Comparison of ENCODE assay signal across 12 cellular contexts in the genomic region with DNA sequence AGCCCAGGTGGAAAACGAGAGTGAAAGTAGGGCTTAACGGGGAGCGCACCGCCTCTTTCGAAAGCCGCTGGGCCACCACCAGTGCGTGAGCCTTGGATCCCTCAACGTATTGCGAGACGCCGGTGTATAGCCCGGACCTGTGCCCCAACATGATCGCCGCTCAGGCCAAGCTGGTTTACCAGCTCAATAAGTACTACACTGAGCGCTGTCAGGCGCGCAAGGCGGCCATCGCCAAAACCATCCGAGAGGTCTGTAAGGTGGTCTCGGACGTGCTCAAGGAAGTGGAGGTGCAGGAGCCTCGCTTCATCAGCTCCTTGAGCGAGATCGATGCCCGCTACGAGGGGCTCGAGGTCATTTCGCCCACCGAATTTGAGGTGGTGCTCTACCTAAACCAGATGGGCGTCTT. TPM values are rescaled to one million over a fixed set of nuclear protein-coding genes. Genes with fewer than 3 reads are reported as not detected.
DNase-seq lines count a peak whose midpoint lies in the region; ATAC-seq, FAIRE-seq and TF ChIP-seq lines count a peak whose summit lies in the region.
"Had no signal": no experiment of that assay in that cellular context is flagged by ENCODE, and none has a peak within 500 bp of the region (broad histone marks: within the 10 kb centered on the region; RNA-seq: fewer than 3 reads in every experiment).

No MANE protein-coding gene starts in this region.

- dilution Hi-C loops in IMR-90 (cut with HindIII; ENCODE audit: low sequenced_read_pairs, unreplicated experiment) = no loop called here

- no TSS peak for BruUV-seq in IMR-90 (replicated peaks; lab: Mats Ljungman, UMichigan)

- peaks cover 13% of the 10 kb centered on the region for H3K36me3 Mint-ChIP-seq in T-helper 17 cell (ENCODE audit: low read depth)

- POLR2A ChIA-PET in IMR-90 (lab: Charles Lee; ENCODE audit: unreplicated experiment) = no interaction called here

- no peak for TF ChIP-seq EP300 in suprapubic skin (IDR thresholded peaks at IDR 0.05)

- in situ Hi-C loops in IMR-90 (cut with MboI; ENCODE audit: low sequenced_read_pairs) = loop anchor here (10.0 kb wide), 1 partner anchor 578 kb away; no protein-coding TSS in a partner anchor

- H3K4ac ChIP-seq in IMR-90 (ENCODE audit: low read depth, low read length) = peak overlapping the region; percentile 59

- H3K9ac ChIP-seq in IMR-90 (ENCODE audit: low read depth, low read length) = peak overlapping the region; percentile 64

- H2AK5ac ChIP-seq in IMR-90 (ENCODE audit: low read depth, low read length) = no peak overlapping the region

- H2AK9ac ChIP-seq in IMR-90 (replicated peaks; ENCODE audit: low read depth, low read length, poor library complexity) = peak overlapping the region; percentile 18

- H3K27ac ChIP-seq in IMR-90 (ENCODE audit: insufficient read depth, low read length) = peak overlapping the region; percentile 94
- H3K27ac ChIP-seq in esophagus (ENCODE audit: low read depth in 2 of 2, low read length in 1 of 2) = no peak overlapping the region
- no peak overlapping the region for H3K27ac ChIP-seq in lung (ENCODE audit: low read depth in 1 of 2, low read length in 1 of 2)
- no peak overlapping the region for H3K27ac ChIP-seq in suprapubic skin

- intact Hi-C loops in IMR-90 (cut with micrococcal nuclease) = loop anchor here (2.0 to 5.0 kb wide), 5 partner anchors 196 to 586 kb away; no protein-coding TSS in a partner anchor

- TF ChIP-seq RAD21 in IMR-90 (IDR thresholded peaks at IDR 0.05; ENCODE audit: low read length) = no peak

- no peaks in the 10 kb centered on the region for H3K9me3 ChIP-seq in IMR-90 (ENCODE audit: control insufficient read depth, insufficient read depth, low read length)
- H3K9me3 ChIP-seq in esophagus (ENCODE audit: control insufficient read depth in 2 of 2, insufficient read depth in 1 of 2, low read depth in 1 of 2, low read length in 1 of 2) = peaks cover 8 to 17% of the 10 kb centered on the region in 2 donors
- H3K9me3 ChIP-seq in lung (ENCODE audit: control insufficient read depth in 2 of 2, insufficient read depth in 1 of 2, low read length in 1 of 2) = peaks cover 0 to 6% of the 10 kb centered on the region in 2 donors
- peaks cover 10% of the 10 kb centered on the region for H3K9me3 ChIP-seq in suprapubic skin
- H3K9me3 ChIP-seq in T-helper 17 cell (ENCODE audit: control insufficient read depth, low read length, poor library complexity, severe bottlenecking) = no peaks in the 10 kb centered on the region
- H3K9me3 ChIP-seq: HAP-1 had no signal

- no peak for TF ChIP-seq POLR2A in IMR-90 (IDR thresholded peaks at IDR 0.05; ENCODE audit: low read depth, low read length)
- no peak for TF ChIP-seq POLR2A in suprapubic skin (IDR thresholded peaks at IDR 0.05)
- TF ChIP-seq POLR2A in H54 (IDR thresholded peaks at IDR 0.05; ENCODE audit: low read depth, low read length) = no peak

- H4K91ac ChIP-seq in IMR-90 (ENCODE audit: insufficient read depth, low read depth, low read length) = peak overlapping the region; percentile 66

- H3K4me2 ChIP-seq in IMR-90 (ENCODE audit: low read depth, low read length) = peak overlapping the region; percentile 77

- peak overlapping the region; percentile 82 for H4K5ac ChIP-seq in IMR-90 (ENCODE audit: low read depth, low read length)

- peak overlapping the region; percentile 3; the same call in 1 of the 2 replicates for H2BK20ac ChIP-seq in IMR-90 (ENCODE audit: low read depth, low read length)

- peak overlapping the region; percentile 95 for H2AFZ ChIP-seq in IMR-90 (replicated peaks; ENCODE audit: low read length, poor library complexity)

- H3K4me1 Mint-ChIP-seq in T-helper 17 cell = no peaks in the 10 kb centered on the region
- H3K4me1 Mint-ChIP-seq: memory B cell had no signal

- peak overlapping the region; percentile 78 for H3K4me3 ChIP-seq in IMR-90 (ENCODE audit: insufficient read depth, low read depth, low read length)
- peak overlapping the region; percentile 18 to 21 for H3K4me3 ChIP-seq in esophagus (ENCODE audit: low read depth in 1 of 2, low read length in 2 of 2)
- peak overlapping the region; percentile 8 for H3K4me3 ChIP-seq in lung
- peak overlapping the region; percentile 36 for H3K4me3 ChIP-seq in suprapubic skin
- H3K4me3 ChIP-seq: HAP-1 had no signal

- 5% methylated on average over 24 of the region's 31 CpGs; no CpG with 5 or more reads in 1 of the 2 experiments for WGBS in IMR-90 (ENCODE audit: extremely low coverage in 2 of 2, insufficient read length in 1 of 2), 2 experiments
- WGBS in esophagus, 2 donors = 79 to 83% methylated on average over 31 of the region's 31 CpGs
- WGBS in lung, 2 donors = 76 to 80% methylated on average over 31 of the region's 31 CpGs
- WGBS in suprapubic skin = 76% methylated on average over 30 of the region's 31 CpGs

- H3K27me3 ChIP-seq in IMR-90 (ENCODE audit: control insufficient read depth, insufficient read depth, low read length) (no peaks in the 10 kb centered on the region), esophagus (ENCODE audit: control insufficient read depth in 1 of 2, insufficient read depth in 2 of 2, low read length in 2 of 2) (no peaks in the 10 kb centered on the region), lung (ENCODE audit: control insufficient read depth, insufficient read depth) (no peaks in the 10 kb centered on the region), suprapubic skin (no peaks in the 10 kb centered on the region)

- H3K23ac ChIP-seq in IMR-90 (ENCODE audit: low read depth, low read length) = peak overlapping the region; percentile 99

- no peak overlapping the region for H3K27ac Mint-ChIP-seq in T-helper 17 cell
- H3K27ac Mint-ChIP-seq: memory B cell had no signal

- ATAC-seq in IMR-90 (ENCODE audit: low read depth) (peak; percentile 18), lung (ENCODE audit: insufficient read depth, low FRiP score) (no peak), T-helper 17 cell (no peak)

- CTCF ChIA-PET in IMR-90 (lab: Yijun Ruan, JAX) = interaction anchor here (1.5 kb wide), 1 partner anchor 11 kb away, joined by 5 read pairs; no protein-coding TSS in a partner anchor

- H2BK15ac ChIP-seq in IMR-90 (ENCODE audit: low read depth, low read length) = peak overlapping the region; percentile 66; the same call in 1 of the 3 replicates

- FAIRE-seq in H54 (lab: Jason Lieb, UNC) = no peak

- no peaks in the 10 kb centered on the region for H3K27me3 Mint-ChIP-seq in T-helper 17 cell
- H3K27me3 Mint-ChIP-seq: memory B cell had no signal

- H3K4me1 ChIP-seq in IMR-90 (ENCODE audit: control insufficient read depth, insufficient read depth, low read length) = 0 out of 2 replicates have a peak, but pooled peaks cover 2% of the 10 kb centered on the region
- no peaks in the 10 kb centered on the region for H3K4me1 ChIP-seq in esophagus (ENCODE audit: control insufficient read depth in 2 of 2, insufficient read depth in 2 of 2, low read length in 1 of 2)
- peaks cover 0 to 2% of the 10 kb centered on the region in 2 donors for H3K4me1 ChIP-seq in lung (ENCODE audit: control insufficient read depth in 2 of 2, insufficient read depth in 2 of 2, low read length in 2 of 2)
- H3K4me1 ChIP-seq in suprapubic skin = no peaks in the 10 kb centered on the region

- peaks cover 2% of the 10 kb centered on the region; the same call in 1 of the 2 replicates for H3K9me1 ChIP-seq in IMR-90 (ENCODE audit: insufficient read depth, low read length)

- peak overlapping the region; percentile 52; the same call in 1 of the 2 replicates for H3K56ac ChIP-seq in IMR-90 (ENCODE audit: extremely low read depth, insufficient read depth, low read length)

- no peaks in the 10 kb centered on the region for H4K20me1 ChIP-seq in IMR-90 (ENCODE audit: insufficient read depth, low read length)

- H3K14ac ChIP-seq in IMR-90 (replicated peaks; ENCODE audit: low read depth, low read length) = peak overlapping the region; percentile 79

- no peak overlapping the region for H3K4me3 Mint-ChIP-seq in T-helper 17 cell
- H3K4me3 Mint-ChIP-seq: memory B cell had no signal

- H4K8ac ChIP-seq in IMR-90 (ENCODE audit: low read depth in 2 of 2, low read length in 2 of 2) = peak overlapping the region; percentile 44 to 78; a peak in 2 of 4 replicates

- H3K36me3 ChIP-seq in IMR-90 (ENCODE audit: control insufficient read depth, insufficient read depth, low read length) (no peaks in the 10 kb centered on the region), esophagus (ENCODE audit: control insufficient read depth in 2 of 2, insufficient read depth in 2 of 2, low read length in 1 of 2) (peaks cover 7 to 19% of the 10 kb centered on the region in 2 donors), lung (ENCODE audit: control insufficient read depth in 2 of 2, insufficient read depth in 2 of 2, low read length in 2 of 2) (no peaks in the 10 kb centered on the region), suprapubic skin (peaks cover 17% of the 10 kb centered on the region)
- H3K36me3 ChIP-seq: HAP-1 had no signal

- H3K18ac ChIP-seq in IMR-90 (ENCODE audit: low read depth, low read length) = peak overlapping the region; percentile 88

- no peak for TF ChIP-seq CTCF in IMR-90 (conservative IDR thresholded peaks at IDR 0.05; ENCODE audit: low read depth, low read length)
- no peak for TF ChIP-seq CTCF in lung (IDR thresholded peaks at IDR 0.05; ENCODE audit: control extremely low read depth, extremely low read depth)
- TF ChIP-seq CTCF in suprapubic skin (IDR thresholded peaks at IDR 0.05) = no peak

- H2BK5ac ChIP-seq in IMR-90 (ENCODE audit: low read depth, low read length, poor library complexity, severe bottlenecking) = peak overlapping the region; percentile 62

- DNase-seq in IMR-90 = peak; percentile 51
- DNase-seq in lung (ENCODE audit: low spot score) = no peak
- DNase-seq in suprapubic skin (ENCODE audit: low spot score in 2 of 2) = no peak
- no peak for DNase-seq in T-helper 17 cell
- DNase-seq in NAMALWA (ENCODE audit: low spot score) = no peak
- DNase-seq in H54 (ENCODE audit: insufficient read length, low spot score) = no peak
- no peak for DNase-seq in NCI-H1694 treated with DMSO at 0.1 percent for 48 hours (lab: John Stamatoyannopoulos, UW)
- DNase-seq: NCI-H345 had no signal

- peaks cover 0 to 13% of the 10 kb centered on the region in 2 experiments; a peak in 2 of 4 replicates for H3K79me1 ChIP-seq in IMR-90 (ENCODE audit: low read depth in 1 of 2, low read length in 2 of 2)

- H2BK120ac ChIP-seq in IMR-90 (ENCODE audit: low read depth, low read length) = peak overlapping the region; percentile 77

RNA-seq across cellular contexts. Expression of gene MAB21L2, which starts 0.9 kb away (rescaled TPM):
- 11.7 and 12.0 TPM in 2 replicates for total RNA-seq in IMR-90 (2012; rRNA removed)
- 7.6 TPM in 2 replicates for polyA plus RNA-seq in IMR-90 (2012; rRNA removed)
- 5.5 and 8.4 TPM in 2 replicates for polyA plus RNA-seq in IMR-90 (2012; cell fraction: cytosol; rRNA removed)
- polyA plus RNA-seq in IMR-90 (2012; cell fraction: nucleus; rRNA removed; ENCODE audit: low replicate concordance) = 2.9 and 4.1 TPM in 2 replicates
- under 1 TPM; 0.49 to 0.73 TPM for polyA plus RNA-seq in esophagus
- total RNA-seq in lung = under 1 TPM in 1 of 2 donors, not detected in 1; 0.09 TPM
- under 1 TPM; 0.01 to 0.04 TPM for polyA plus RNA-seq in lung
- total RNA-seq in suprapubic skin = not detected
- not detected for total RNA-seq in T-helper 17 cell
- total RNA-seq: ureter had no signal

Comparison
In these comparisons a context has a peak if more than half of its experiments do, and no peak if none do; other contexts are left out.
1. H3K4me3 ChIP-seq: peak in every context shown above with its lines; median percentile 78 in IMR-90; 36 in suprapubic skin; 20 in esophagus; 8 in lung.
2. RNA of gene MAB21L2, which starts 0.9 kb away (total RNA-seq): 11.7 to 12.0 TPM in IMR-90; 0.09 TPM in lung, not detected in suprapubic skin and not detected in T-helper 17 cell; every median in the first group is over 10 times any median in the second.